8 cellular contexts compared by ENCODE assay signal in genomic region chr10:122504551-122504950, GRCh38. TPM values are rescaled to one million over a fixed set of nuclear protein-coding genes. Genes with fewer than 3 reads are reported as not detected.
DNase-seq lines count a peak whose midpoint lies in the region; ATAC-seq, FAIRE-seq and TF ChIP-seq lines count a peak whose summit lies in the region.

No MANE protein-coding gene starts in this region.

- H3K4me3 Mint-ChIP-seq in T-helper 17 cell, result no peak overlapping the region

- H3K27ac Mint-ChIP-seq in T-helper 17 cell, result no peak overlapping the region

- no peak overlapping the region for H3K4me3 ChIP-seq in AG10803 (ENCODE audit: low read length)

- no peak for ATAC-seq in T-helper 17 cell

- H3K36me3 Mint-ChIP-seq in T-helper 17 cell (ENCODE audit: low read depth), result no peaks in the 10 kb centered on the region

- no peak for TF ChIP-seq CTCF in AG10803 (conservative IDR thresholded peaks at IDR 0.05; ENCODE audit: low read length)

- no peak for FAIRE-seq in GM12891 (lab: Jason Lieb, UNC)

- no peak for TF ChIP-seq POLR2A in GM12891 (IDR thresholded peaks at IDR 0.05; ENCODE audit: low read depth, low read length)

- no peaks in the 10 kb centered on the region for H3K9me3 ChIP-seq in T-helper 17 cell (ENCODE audit: control insufficient read depth, low read length, poor library complexity, severe bottlenecking)

- peaks cover 5% of the 10 kb centered on the region for H3K4me1 Mint-ChIP-seq in T-helper 17 cell

- DNase-seq in AG10803 (ENCODE audit: low read depth), result peak; percentile 89
- DNase-seq in NCI-H2196 (lab: John Stamatoyannopoulos, UW; ENCODE audit: unreplicated experiment), result peak; percentile 82
- DNase-seq in dermis microvascular lymphatic vessel endothelial cell (ENCODE audit: low read depth in 2 of 2), result peak; percentile 76 to 94
- DNase-seq in mucosa of gallbladder (ENCODE audit: low spot score), result peak; percentile 92
- no peak for DNase-seq in T-helper 17 cell
- DNase-seq in activated CD4-positive, alpha-beta T cell treated with anti-CD3 and anti-CD28 coated beads, Interleukin-2, amount 50 U/mL, for 48 hours, result no peak
- no peak for DNase-seq in activated CD4-positive, CD25-positive, alpha-beta regulatory T cell (lab: John Stamatoyannopoulos, UW)
- no peak for DNase-seq in GM12891 (ENCODE audit: insufficient read length, low spot score)

- peaks cover 7% of the 10 kb centered on the region for H3K27me3 Mint-ChIP-seq in T-helper 17 cell

TF ChIP-seq in GM12891, 5 proteins besides CTCF, POLR2A, EP300 and RAD21:
- TF ChIP-seq TAF1 (IDR thresholded peaks at IDR 0.05; ENCODE audit: low read depth, low read length) (no peak), POU2F2 (IDR thresholded peaks at IDR 0.05; ENCODE audit: low read depth, low read length) (no peak), SPI1 (IDR thresholded peaks at IDR 0.05; ENCODE audit: low read depth, low read length) (no peak), PAX5 (IDR thresholded peaks at IDR 0.05; ENCODE audit: insufficient read depth, low read length, severe bottlenecking) (no peak), POLR2AphosphoS5 (IDR thresholded peaks at IDR 0.05; ENCODE audit: low read depth, low read length) (no peak)

RNA-seq across cellular contexts. Expression of gene HTRA1, which starts 43.2 kb away (rescaled TPM):
- 60.7 and 80.4 TPM in 2 replicates for total RNA-seq in dermis microvascular lymphatic vessel endothelial cell
- 141 TPM for total RNA-seq in mucosa of gallbladder
- total RNA-seq in T-helper 17 cell, result under 1 TPM; 0.30 to 0.55 TPM
- polyA plus RNA-seq in GM12891 (2012; ENCODE audit: low read depth, missing spikeins), result 0.05 TPM

RNA-seq across cellular contexts. Expression of gene ARMS2, which starts 50.1 kb away (rescaled TPM):
- total RNA-seq in dermis microvascular lymphatic vessel endothelial cell (not detected in 2 replicates), mucosa of gallbladder (not detected), T-helper 17 cell (not detected)
- polyA plus RNA-seq in GM12891 (2012; ENCODE audit: low read depth, missing spikeins), result not detected

RNA-seq across cellular contexts. Expression of gene DMBT1, which starts 56.0 kb away (rescaled TPM):
- not detected in 2 replicates for total RNA-seq in dermis microvascular lymphatic vessel endothelial cell
- total RNA-seq in mucosa of gallbladder, result 5.4 TPM
- total RNA-seq in T-helper 17 cell, result not detected
- polyA plus RNA-seq in GM12891 (2012; ENCODE audit: low read depth, missing spikeins), result 0.13 TPM

Comparison
In these comparisons a context has a peak if more than half of its experiments do, and no peak if none do; other contexts are left out.
1. DNase-seq: peak in AG10803 (single experiment), NCI-H2196 (single experiment), dermis microvascular lymphatic vessel endothelial cell (2 of 2) and mucosa of gallbladder (single experiment); none in T-helper 17 cell (0 of 3), activated CD4-positive, alpha-beta T cell treated with anti-CD3 and anti-CD28 coated beads, Interleukin-2, amount 50 U/mL, for 48 hours (0 of 2), activated CD4-positive, CD25-positive, alpha-beta regulatory T cell (0 of 4) and GM12891 (single experiment).
2. RNA of gene HTRA1, which starts 43.2 kb away (total RNA-seq): 141 TPM in mucosa of gallbladder (single experiment) and 60.7 to 80.4 TPM in dermis microvascular lymphatic vessel endothelial cell; 0.30 to 0.55 TPM in T-helper 17 cell; every median in the first group is over 10 times any median in the second.